Comparison of ENCODE assay signal across 6 cellular contexts in the genomic region with DNA sequence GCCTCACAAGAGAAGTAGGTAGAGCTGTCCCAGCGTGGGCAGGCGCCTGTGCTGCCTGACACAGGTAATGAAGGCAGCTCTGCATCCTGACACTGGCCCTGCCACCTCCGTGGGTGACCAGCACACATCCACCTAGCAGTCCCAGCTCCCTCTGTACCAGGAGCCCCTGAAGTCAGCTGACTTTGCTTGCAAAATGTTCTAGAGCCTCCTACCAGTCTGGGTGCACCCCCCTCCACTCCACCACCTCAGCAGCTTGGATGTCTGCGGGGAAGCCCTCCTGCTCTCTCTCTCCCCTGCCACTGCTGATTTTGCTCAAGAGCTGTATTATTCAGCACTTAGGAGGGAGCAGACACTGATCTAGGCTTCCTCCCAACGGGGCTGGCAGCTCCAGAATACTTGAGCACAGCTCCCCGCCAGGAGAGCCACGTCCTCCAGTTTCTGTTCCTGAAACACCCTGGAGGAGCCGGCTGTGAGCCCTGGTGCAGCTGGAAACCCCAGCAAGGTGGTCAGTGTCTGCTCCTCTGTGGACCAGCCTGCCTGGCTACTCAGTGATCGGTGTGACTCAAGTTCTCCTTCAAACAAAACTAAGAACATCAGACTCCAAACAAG. TPM values are rescaled to one million over a fixed set of nuclear protein-coding genes. Genes with fewer than 3 reads are reported as not detected.
DNase-seq lines count a peak whose midpoint lies in the region; ATAC-seq and TF ChIP-seq lines count a peak whose summit lies in the region.

No MANE protein-coding gene starts in this region.

- CTCF ChIA-PET in CD4-positive, alpha-beta memory T cell (lab: Charles Lee; ENCODE audit: partially characterized antibody): interaction anchor here (1.0 to 2.8 kb wide), 3 partner anchors 19 to 32 kb away, joined by 3 to 21 read pairs (median 8); a partner anchor contains a TSS

- H3K36me3 ChIP-seq in CD4-positive, alpha-beta memory T cell (ENCODE audit: insufficient read depth, low read length): peaks cover 2% of the 10 kb centered on the region

- no peaks in the 10 kb centered on the region for H3K9me3 ChIP-seq in CD4-positive, alpha-beta memory T cell (ENCODE audit: control insufficient read depth in 1 of 2, low read length in 2 of 2)

- H3K27me3 ChIP-seq in CD4-positive, alpha-beta memory T cell (ENCODE audit: insufficient read depth, low read length): no peaks in the 10 kb centered on the region

- peak overlapping the region; percentile 85 for H3K27ac ChIP-seq in CD4-positive, alpha-beta memory T cell (ENCODE audit: low read depth, low read length)

- intact Hi-C loops in CD4-positive, alpha-beta memory T cell (cut with micrococcal nuclease): no loop called here

- H3K27ac Mint-ChIP-seq in CD4-positive, alpha-beta memory T cell: peak overlapping the region; percentile 97 to 99 (median 98)
- peak overlapping the region; percentile 87 to 93 for H3K27ac Mint-ChIP-seq in stimulated activated naive CD8-positive, alpha-beta T cell treated with anti-CD3 and anti-CD28 coated beads, Interleukin-15, amount 100 ng/mL, for 72 hours

- POLR2A ChIA-PET in CD4-positive, alpha-beta memory T cell (lab: Charles Lee; ENCODE audit: partially characterized antibody): interaction anchor here (0.6 to 9.3 kb wide), 25 partner anchors 9 to 410 kb away, joined by 3 to 249 read pairs (median 5); a partner anchor contains a TSS

- H3K27me3 Mint-ChIP-seq in CD4-positive, alpha-beta memory T cell: no peaks in the 10 kb centered on the region
- no peaks in the 10 kb centered on the region for H3K27me3 Mint-ChIP-seq in stimulated activated naive CD8-positive, alpha-beta T cell treated with anti-CD3 and anti-CD28 coated beads, Interleukin-15, amount 100 ng/mL, for 72 hours

- peak overlapping the region; percentile 95 to 98 for H3K4me3 ChIP-seq in CD4-positive, alpha-beta memory T cell (ENCODE audit: low read length in 2 of 2)
- H3K4me3 ChIP-seq in fibroblast of mammary gland (ENCODE audit: control insufficient read depth, low read depth, low read length): peak overlapping the region; percentile 52

- TF ChIP-seq CTCF in fibroblast of mammary gland (conservative IDR thresholded peaks at IDR 0.05; ENCODE audit: control insufficient read depth, insufficient read depth, low read depth, low read length): no peak

- H3K4me3 Mint-ChIP-seq in CD4-positive, alpha-beta memory T cell: peak overlapping the region; percentile 93 to 96 (median 96)
- peak overlapping the region; percentile 82 to 93 for H3K4me3 Mint-ChIP-seq in stimulated activated naive CD8-positive, alpha-beta T cell treated with anti-CD3 and anti-CD28 coated beads, Interleukin-15, amount 100 ng/mL, for 72 hours

- no peak for ATAC-seq in stimulated activated naive CD8-positive, alpha-beta T cell treated with anti-CD3 and anti-CD28 coated beads, Interleukin-15, amount 100 ng/mL, for 72 hours

- DNase-seq in CD4-positive, alpha-beta memory T cell: peak; percentile 43 to 82 (median 52)
- DNase-seq in RPMI8226: peak; percentile 73
- DNase-seq in fibroblast of mammary gland (ENCODE audit: low read depth): peak; percentile 21
- DNase-seq in stimulated activated naive CD8-positive, alpha-beta T cell treated with anti-CD3 and anti-CD28 coated beads, Interleukin-15, amount 100 ng/mL, for 72 hours: no peak
- DNase-seq in NCI-H2029 treated with DMSO at 0.1 percent for 48 hours (lab: John Stamatoyannopoulos, UW): no peak
- DNase-seq in NCI-H524 (lab: John Stamatoyannopoulos, UW): no peak

- H3K9me3 Mint-ChIP-seq in CD4-positive, alpha-beta memory T cell: no peaks in the 10 kb centered on the region
- no peaks in the 10 kb centered on the region for H3K9me3 Mint-ChIP-seq in stimulated activated naive CD8-positive, alpha-beta T cell treated with anti-CD3 and anti-CD28 coated beads, Interleukin-15, amount 100 ng/mL, for 72 hours

- H3K36me3 Mint-ChIP-seq in CD4-positive, alpha-beta memory T cell: peaks cover 7 to 35% of the 10 kb centered on the region in 2 donors

- H3K4me1 ChIP-seq in CD4-positive, alpha-beta memory T cell (ENCODE audit: insufficient read depth, low read length): peaks cover 60% of the 10 kb centered on the region

- peaks cover 20 to 65% (median 39%) of the 10 kb centered on the region in 4 donors for H3K4me1 Mint-ChIP-seq in CD4-positive, alpha-beta memory T cell
- peaks cover 76% of the 10 kb centered on the region for H3K4me1 Mint-ChIP-seq in stimulated activated naive CD8-positive, alpha-beta T cell treated with anti-CD3 and anti-CD28 coated beads, Interleukin-15, amount 100 ng/mL, for 72 hours

RNA-seq across cellular contexts. Expression of a gene that starts 1.0 kb away (rescaled TPM):
- 100 to 1,000 TPM; 129 to 137 TPM for total RNA-seq in CD4-positive, alpha-beta memory T cell
- polyA plus RNA-seq in CD4-positive, alpha-beta memory T cell: 10 to 100 TPM; 90.5 to 92.9 TPM

RNA-seq across cellular contexts. Expression of a gene that starts 1.1 kb away (rescaled TPM):
- total RNA-seq in CD4-positive, alpha-beta memory T cell: 10 to 100 TPM; 20.4 to 21.1 TPM
- polyA plus RNA-seq in CD4-positive, alpha-beta memory T cell: 10 to 100 TPM; 11.5 to 13.6 TPM

RNA-seq across cellular contexts. Expression of a gene that starts 18.9 kb away (rescaled TPM):
- total RNA-seq in CD4-positive, alpha-beta memory T cell: 10 to 100 TPM; 14.0 to 15.7 TPM
- polyA plus RNA-seq in CD4-positive, alpha-beta memory T cell: 10 to 100 TPM; 11.6 to 22.9 TPM

RNA-seq across cellular contexts. Expression of a gene that starts 42.3 kb away (rescaled TPM):
- total RNA-seq in CD4-positive, alpha-beta memory T cell: 10 to 100 TPM; 49.2 to 57.0 TPM
- 10 to 100 TPM; 15.6 to 22.7 TPM for polyA plus RNA-seq in CD4-positive, alpha-beta memory T cell

RNA-seq across cellular contexts. Expression of a gene that starts 54.3 kb away (rescaled TPM):
- 100 to 1,000 TPM; 383 to 386 TPM for total RNA-seq in CD4-positive, alpha-beta memory T cell
- polyA plus RNA-seq in CD4-positive, alpha-beta memory T cell: 1,000 to 10,000 TPM in 1 of 2 donors, 100 to 1,000 TPM in 1; 689 to 1,286 TPM

Comparison
In these comparisons a context has a peak if more than half of its experiments do, and no peak if none do; other contexts are left out.
1. DNase-seq: peak in CD4-positive, alpha-beta memory T cell (5 of 5), RPMI8226 (single experiment) and fibroblast of mammary gland (single experiment); none in stimulated activated naive CD8-positive, alpha-beta T cell treated with anti-CD3 and anti-CD28 coated beads, Interleukin-15, amount 100 ng/mL, for 72 hours (0 of 2), NCI-H2029 treated with DMSO at 0.1 percent for 48 hours (single experiment) and NCI-H524 (0 of 2).